Comparison of ENCODE assay signal across 14 cellular contexts in genomic region chrX:138925330-138925729, GRCh38.
DNase-seq lines count a peak whose midpoint lies in the region; ATAC-seq, FAIRE-seq and TF ChIP-seq lines count a peak whose summit lies in the region.
"Had no signal": no experiment of that assay in that cellular context is flagged by ENCODE, and none has a peak within 500 bp of the region (broad histone marks: within the 10 kb centered on the region; RNA-seq: fewer than 3 reads in every experiment).

No MANE protein-coding gene starts in this region.

- CTCF ChIA-PET in AG04450 (lab: Charles Lee) (no interaction called here), IMR-90 (lab: Yijun Ruan, JAX) (no interaction called here)

- H3K4me1 ChIP-seq in IMR-90 (ENCODE audit: control insufficient read depth, insufficient read depth, low read length) (no peaks in the 10 kb centered on the region), astrocyte (ENCODE audit: insufficient read depth, low read length) (peaks cover 8% of the 10 kb centered on the region)

- H3K79me2 ChIP-seq in astrocyte (ENCODE audit: insufficient read depth, low read length) = no peaks in the 10 kb centered on the region

- no peaks in the 10 kb centered on the region for H3K27me3 Mint-ChIP-seq in astrocyte (ENCODE audit: low read depth, unreplicated experiment)
- H3K27me3 Mint-ChIP-seq: central memory CD8-positive, alpha-beta T cell had no signal

- dilution Hi-C loops in IMR-90 (cut with HindIII; ENCODE audit: low sequenced_read_pairs, unreplicated experiment) = no loop called here

- no CpG with 5 or more reads among the region's 3 CpGs for WGBS in IMR-90 (ENCODE audit: extremely low coverage in 2 of 2, insufficient read length in 1 of 2), 2 experiments

- H4K20me1 ChIP-seq in IMR-90 (ENCODE audit: insufficient read depth, low read length) = no peaks in the 10 kb centered on the region
- H4K20me1 ChIP-seq in astrocyte (ENCODE audit: insufficient read depth, low read length) = no peaks in the 10 kb centered on the region

- H2BK120ac ChIP-seq in IMR-90 (ENCODE audit: low read depth, low read length) = no peak overlapping the region

- H3K36me3 Mint-ChIP-seq in astrocyte (ENCODE audit: low read depth, unreplicated experiment) = no peaks in the 10 kb centered on the region

- no peak overlapping the region for H2BK20ac ChIP-seq in IMR-90 (ENCODE audit: low read depth, low read length)

- no TSS peak for BruUV-seq in IMR-90 (replicated peaks; lab: Mats Ljungman, UMichigan)

- H2BK5ac ChIP-seq in IMR-90 (ENCODE audit: low read depth, low read length, poor library complexity, severe bottlenecking) = no peak overlapping the region

- H3K23ac ChIP-seq in IMR-90 (ENCODE audit: low read depth, low read length) = no peak overlapping the region

- intact Hi-C loops in IMR-90 (cut with micrococcal nuclease) = no loop called here

- ATAC-seq in IMR-90 (ENCODE audit: low read depth) (peak; percentile 72), HG02885 (IDR thresholded peaks at IDR 0.05; ENCODE audit: poor library complexity, unreplicated experiment) (no peak), HG03378 (IDR thresholded peaks at IDR 0.05; ENCODE audit: unreplicated experiment) (no peak), HG03521 (IDR thresholded peaks at IDR 0.05; ENCODE audit: unreplicated experiment) (no peak)
- ATAC-seq: GM12878 had no signal

- H2AFZ ChIP-seq in IMR-90 (replicated peaks; ENCODE audit: low read length, poor library complexity) (no peak overlapping the region), astrocyte (ENCODE audit: low read depth, low read length) (no peak overlapping the region)

- H3K4ac ChIP-seq in IMR-90 (ENCODE audit: low read depth, low read length) = no peak overlapping the region

- no peak overlapping the region for H3K18ac ChIP-seq in IMR-90 (ENCODE audit: low read depth, low read length)

- H3K4me3 Mint-ChIP-seq in astrocyte (ENCODE audit: unreplicated experiment) = no peak overlapping the region
- H3K4me3 Mint-ChIP-seq: central memory CD8-positive, alpha-beta T cell had no signal

- H4K5ac ChIP-seq in IMR-90 (ENCODE audit: low read depth, low read length) = no peak overlapping the region

- H2AK9ac ChIP-seq in IMR-90 (replicated peaks; ENCODE audit: low read depth, low read length, poor library complexity) = no peak overlapping the region

- in situ Hi-C loops in IMR-90 (cut with MboI; ENCODE audit: low sequenced_read_pairs) = no loop called here

- no peak for TF ChIP-seq POLR2A in IMR-90 (IDR thresholded peaks at IDR 0.05; ENCODE audit: low read depth, low read length)

- no peaks in the 10 kb centered on the region for H3K79me1 ChIP-seq in IMR-90 (ENCODE audit: low read depth in 1 of 2, low read length in 2 of 2)

- no peak overlapping the region for H3K56ac ChIP-seq in IMR-90 (ENCODE audit: extremely low read depth, insufficient read depth, low read length)

- H3K14ac ChIP-seq in IMR-90 (replicated peaks; ENCODE audit: low read depth, low read length) = no peak overlapping the region

- no peak overlapping the region for H3K4me3 ChIP-seq in AG04450 (ENCODE audit: low read depth, low read length)
- no peak overlapping the region for H3K4me3 ChIP-seq in IMR-90 (ENCODE audit: insufficient read depth, low read depth, low read length)
- no peak overlapping the region for H3K4me3 ChIP-seq in astrocyte (ENCODE audit: insufficient read depth, low read depth, low read length)
- H3K4me3 ChIP-seq: BLaER1 treated with 17β-estradiol and CSF1 and Interleukin-3, amounts not matched to agents 10 nM and 100 nM; GM12878 had no signal

- no peak overlapping the region for H2AK5ac ChIP-seq in IMR-90 (ENCODE audit: low read depth, low read length)

- no peak overlapping the region for H2BK15ac ChIP-seq in IMR-90 (ENCODE audit: low read depth, low read length)

- POLR2A ChIA-PET in AG04450 (lab: Yijun Ruan, JAX) (no interaction called here), IMR-90 (lab: Charles Lee; ENCODE audit: unreplicated experiment) (no interaction called here)

- H3K27ac Mint-ChIP-seq in astrocyte (ENCODE audit: unreplicated experiment) = peak overlapping the region; percentile 77

- DNase-seq in AG04450 (ENCODE audit: low read depth, low spot score) = peak; percentile 46
- DNase-seq in IMR-90 = peak; percentile 27
- DNase-seq in astrocyte (ENCODE audit: low read depth) = peak; percentile 94
- peak; percentile 92 for DNase-seq in iris pigment epithelial cell (ENCODE audit: low read depth)
- no peak for DNase-seq in NCI-H446 (lab: John Stamatoyannopoulos, UW)
- DNase-seq: NCI-H774; stimulated activated naive CD4-positive, alpha-beta T cell treated with Interleukin-2 at 50 U/mL for 16 hours; T1000 had no signal

- H3K9ac ChIP-seq in IMR-90 (ENCODE audit: low read depth, low read length) (no peak overlapping the region), astrocyte (ENCODE audit: low read length) (no peak overlapping the region)
- H3K9ac ChIP-seq: BLaER1 treated with 17β-estradiol and CSF1 and Interleukin-3, amounts not matched to agents 10 nM and 100 nM had no signal

- no peaks in the 10 kb centered on the region for H3K9me1 ChIP-seq in IMR-90 (ENCODE audit: insufficient read depth, low read length)

- peaks cover 5% of the 10 kb centered on the region for H3K4me1 Mint-ChIP-seq in astrocyte (ENCODE audit: low read depth, unreplicated experiment)
- H3K4me1 Mint-ChIP-seq: central memory CD8-positive, alpha-beta T cell had no signal

- H3K27ac ChIP-seq in AG04450 (ENCODE audit: low read depth, low read length) = peak overlapping the region; percentile 39
- no peak overlapping the region for H3K27ac ChIP-seq in IMR-90 (ENCODE audit: insufficient read depth, low read length)
- H3K27ac ChIP-seq in astrocyte (ENCODE audit: low read depth, low read length) = peak overlapping the region; percentile 18

- TF ChIP-seq CTCF in AG04450 (IDR thresholded peaks at IDR 0.05; ENCODE audit: low read depth, low read length) (no peak), IMR-90 (conservative IDR thresholded peaks at IDR 0.05; ENCODE audit: low read depth, low read length) (no peak), astrocyte (IDR thresholded peaks at IDR 0.05; ENCODE audit: insufficient read depth, low read depth, low read length) (no peak)

- H3K4me2 ChIP-seq in IMR-90 (ENCODE audit: low read depth, low read length) (no peak overlapping the region), astrocyte (ENCODE audit: low read length) (peak overlapping the region; percentile 68)

- H4K8ac ChIP-seq in IMR-90 (ENCODE audit: low read depth in 2 of 2, low read length in 2 of 2) = no peak overlapping the region

- H3K9me3 ChIP-seq in AG04450 (ENCODE audit: control insufficient read depth, insufficient read depth, low read length) (no peaks in the 10 kb centered on the region), IMR-90 (ENCODE audit: control insufficient read depth, insufficient read depth, low read length) (no peaks in the 10 kb centered on the region), astrocyte (ENCODE audit: insufficient read depth, low read depth, low read length) (no peaks in the 10 kb centered on the region)

- H3K27me3 ChIP-seq in AG04450 (ENCODE audit: control insufficient read depth, insufficient read depth, low read length) (no peaks in the 10 kb centered on the region), IMR-90 (ENCODE audit: control insufficient read depth, insufficient read depth, low read length) (no peaks in the 10 kb centered on the region; the same call in 1 of the 2 replicates), astrocyte (ENCODE audit: insufficient read depth, low read length) (no peaks in the 10 kb centered on the region)

- H3K9me3 Mint-ChIP-seq in astrocyte (ENCODE audit: unreplicated experiment) = no peaks in the 10 kb centered on the region
- H3K9me3 Mint-ChIP-seq: central memory CD8-positive, alpha-beta T cell had no signal

- H3K36me3 ChIP-seq in IMR-90 (ENCODE audit: control insufficient read depth, insufficient read depth, low read length) (no peaks in the 10 kb centered on the region), astrocyte (ENCODE audit: insufficient read depth, low read length) (no peaks in the 10 kb centered on the region)
- H3K36me3 ChIP-seq: BLaER1 treated with 17β-estradiol and CSF1 and Interleukin-3, amounts not matched to agents 10 nM and 100 nM had no signal

- TF ChIP-seq RAD21 in IMR-90 (IDR thresholded peaks at IDR 0.05; ENCODE audit: low read length) = no peak

- no peak for FAIRE-seq in astrocyte (lab: Jason Lieb, UNC)
- FAIRE-seq: GM12878 had no signal

- no peak overlapping the region for H4K91ac ChIP-seq in IMR-90 (ENCODE audit: insufficient read depth, low read depth, low read length)

TF ChIP-seq in IMR-90, 13 proteins besides CTCF, POLR2A, EP300 and RAD21:
- no peak for TF ChIP-seq CEBPB (IDR thresholded peaks at IDR 0.05; ENCODE audit: low read depth, low read length)
- TF ChIP-seq NFE2L2 (IDR thresholded peaks at IDR 0.05; ENCODE audit: low read depth, low read length) = peak; percentile 73

Comparison
In these comparisons a context has a peak if more than half of its experiments do, and no peak if none do; other contexts are left out.
1. DNase-seq: peak in AG04450 (single experiment), IMR-90 (single experiment), astrocyte (single experiment) and iris pigment epithelial cell (single experiment); none in NCI-H446 (0 of 2).